ENCODE assay signal across 8 cellular contexts in the genomic region with DNA sequence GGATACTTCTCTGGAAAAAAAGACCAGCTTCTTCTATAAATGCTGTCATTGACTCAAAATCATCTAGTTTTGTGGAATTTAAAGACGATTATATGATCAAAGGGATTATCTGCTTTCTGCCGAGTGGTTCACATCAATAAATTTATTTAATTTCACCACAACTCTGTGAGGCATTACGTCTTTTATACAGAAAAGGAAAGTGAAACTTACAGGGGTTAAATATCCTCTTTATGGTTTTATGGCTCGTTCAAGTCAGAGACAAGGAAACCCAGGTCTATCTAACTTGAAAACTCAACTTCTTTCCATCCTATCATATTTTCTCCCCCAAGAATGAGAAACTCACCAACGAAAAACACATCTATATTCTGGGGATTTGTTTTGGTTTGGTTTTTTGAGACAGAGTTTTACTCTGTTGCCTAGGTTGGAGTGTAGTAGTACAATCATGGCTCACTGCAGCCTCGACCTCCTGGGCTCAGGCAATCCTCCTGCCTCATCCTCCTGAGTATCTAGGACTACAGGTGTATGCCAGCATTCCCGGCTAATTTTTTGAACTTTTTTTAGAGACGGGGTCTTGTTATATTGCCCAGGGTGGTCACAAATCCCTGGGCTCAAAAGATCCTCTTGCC.
DNase-seq lines count a peak whose midpoint lies in the region; ATAC-seq and TF ChIP-seq lines count a peak whose summit lies in the region.

No MANE protein-coding gene starts in this region.

- H3K4me3 ChIP-seq in epithelial cell of proximal tubule (ENCODE audit: low read depth, low read length) (peak overlapping the region; percentile 3), tibial artery (peak overlapping the region; percentile 12 to 28)

- no peaks in the 10 kb centered on the region for H3K27me3 ChIP-seq in tibial artery

- no peaks in the 10 kb centered on the region for H3K9me3 ChIP-seq in tibial artery

- DNase-seq in M059J (ENCODE audit: low read depth) (peak; percentile 29), epithelial cell of proximal tubule (ENCODE audit: low read depth) (no peak), tibial artery (no peak), glomerular visceral epithelial cell (ENCODE audit: extremely low spot score) (no peak), NCI-H1048 (lab: John Stamatoyannopoulos, UW) (no peak), HUDEP-2 (lab: John Stamatoyannopoulos, UW; ENCODE audit: unreplicated experiment in 76 of 76) (no peak)

- H3K4me1 ChIP-seq in tibial artery: no peaks in the 10 kb centered on the region

- no peak overlapping the region for H3K27ac ChIP-seq in tibial artery

- intact Hi-C loops in tibial artery (cut with DNase I; ENCODE audit: low total_unique reads): no loop called here

- ATAC-seq in GM18505 (IDR thresholded peaks at IDR 0.05; ENCODE audit: unreplicated experiment) (peak; percentile 84), GM21737 (IDR thresholded peaks at IDR 0.05; ENCODE audit: unreplicated experiment) (peak; percentile 74)

- TF ChIP-seq POLR2A in GM18505 (IDR thresholded peaks at IDR 0.05; ENCODE audit: borderline replicate concordance, extremely low read depth, insufficient read depth, insufficient read length): no peak

- no peaks in the 10 kb centered on the region for H3K36me3 ChIP-seq in tibial artery

- no peak for TF ChIP-seq CTCF in epithelial cell of proximal tubule (conservative IDR thresholded peaks at IDR 0.05; ENCODE audit: low read depth, low read length)
- TF ChIP-seq CTCF in tibial artery (IDR thresholded peaks at IDR 0.05): no peak
